ENCODE assay signal across 8 cellular contexts in the genomic region with DNA sequence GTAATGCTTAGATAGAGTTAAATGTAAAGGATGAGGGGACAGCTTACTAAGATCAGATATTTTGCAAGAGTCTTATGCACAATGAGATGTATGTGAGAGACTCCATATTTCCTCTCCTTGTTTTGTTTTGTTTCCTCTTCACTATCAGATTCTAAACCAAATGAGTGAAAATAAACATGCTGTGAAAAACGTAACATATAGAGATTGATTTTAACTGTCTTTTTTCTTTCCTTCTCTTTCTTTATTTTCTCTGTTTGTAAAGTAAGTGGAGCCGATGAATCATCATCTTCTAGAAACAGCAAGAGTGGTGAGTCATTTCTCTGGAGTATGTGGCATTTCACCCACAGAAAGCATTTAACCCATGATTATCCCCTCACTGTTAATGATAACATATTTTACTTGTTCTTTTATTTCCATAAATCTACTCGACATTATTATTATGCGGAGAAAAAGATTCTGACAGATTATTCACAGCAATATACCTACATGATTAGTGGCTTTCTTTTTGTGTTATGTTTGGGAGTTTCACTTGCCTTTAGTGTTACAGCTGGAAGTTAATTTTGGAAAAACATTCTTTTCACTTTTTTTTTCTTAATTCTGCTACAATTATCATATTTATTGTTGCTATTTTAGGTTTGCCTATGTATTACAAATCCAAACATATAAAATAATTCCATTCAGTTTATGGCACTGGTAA. TPM values are rescaled to one million over a fixed set of nuclear protein-coding genes. Genes with fewer than 3 reads are reported as not detected.
DNase-seq lines count a peak whose midpoint lies in the region; ATAC-seq and TF ChIP-seq lines count a peak whose summit lies in the region.

No MANE protein-coding gene starts in this region.

- peaks cover 3% of the 10 kb centered on the region for H3K9me3 Mint-ChIP-seq in natural killer cell treated with Interleukin-12 subunit alpha and Interleukin-12 subunit beta and Interleukin-15 and Interleukin-18, amount 100 ng/mL, for 72 hours
- no peaks in the 10 kb centered on the region for H3K9me3 Mint-ChIP-seq in progenitor cell of endocrine pancreas (ENCODE audit: low read depth)

- CTCF ChIA-PET in RWPE1 (lab: Yijun Ruan, JAX), result interaction anchor here (0.8 kb wide), 1 partner anchor 204 kb away, joined by 3 read pairs; no protein-coding TSS in a partner anchor

- peaks cover 4% of the 10 kb centered on the region for H3K36me3 Mint-ChIP-seq in natural killer cell treated with Interleukin-12 subunit alpha and Interleukin-12 subunit beta and Interleukin-15 and Interleukin-18, amount 100 ng/mL, for 72 hours
- H3K36me3 Mint-ChIP-seq in progenitor cell of endocrine pancreas (ENCODE audit: insufficient read depth), result no peaks in the 10 kb centered on the region

- TF ChIP-seq CTCF in RWPE1 (conservative IDR thresholded peaks at IDR 0.05; ENCODE audit: low read depth), result no peak
- no peak for TF ChIP-seq CTCF in dorsolateral prefrontal cortex (IDR thresholded peaks at IDR 0.05 in 54 of 56, conservative IDR thresholded peaks at IDR 0.05 in 2 of 56; ENCODE audit: low read depth in 1 of 56, partially characterized antibody in 56 of 56)
- no peak for TF ChIP-seq CTCF in progenitor cell of endocrine pancreas (IDR thresholded peaks at IDR 0.05; ENCODE audit: unreplicated experiment)

- no peaks in the 10 kb centered on the region for H3K27me3 ChIP-seq in dorsolateral prefrontal cortex

- peak overlapping the region; percentile 86 to 94 for H3K27ac Mint-ChIP-seq in natural killer cell treated with Interleukin-12 subunit alpha and Interleukin-12 subunit beta and Interleukin-15 and Interleukin-18, amount 100 ng/mL, for 72 hours
- no peak overlapping the region for H3K27ac Mint-ChIP-seq in progenitor cell of endocrine pancreas

- H3K27me3 Mint-ChIP-seq in natural killer cell treated with Interleukin-12 subunit alpha and Interleukin-12 subunit beta and Interleukin-15 and Interleukin-18, amount 100 ng/mL, for 72 hours, result no peaks in the 10 kb centered on the region
- H3K27me3 Mint-ChIP-seq in progenitor cell of endocrine pancreas, result peaks cover 80% of the 10 kb centered on the region

- POLR2A ChIA-PET in RWPE1 (lab: Yijun Ruan, JAX; ENCODE audit: low non-redundant PET), result no interaction called here

- intact Hi-C loops in dorsolateral prefrontal cortex (cut with DNase I), result no loop called here

- peaks cover 48 to 67% of the 10 kb centered on the region in 2 donors for H3K4me1 Mint-ChIP-seq in natural killer cell treated with Interleukin-12 subunit alpha and Interleukin-12 subunit beta and Interleukin-15 and Interleukin-18, amount 100 ng/mL, for 72 hours (ENCODE audit: low read depth in 2 of 2)
- peaks cover 7% of the 10 kb centered on the region for H3K4me1 Mint-ChIP-seq in progenitor cell of endocrine pancreas (ENCODE audit: low read depth)

- H3K4me3 ChIP-seq in dorsolateral prefrontal cortex, result peak overlapping the region in 3 of 59 donors; percentile 1 to 16 (median 2)

- peak overlapping the region; percentile 73 for H3K4me3 Mint-ChIP-seq in natural killer cell treated with Interleukin-12 subunit alpha and Interleukin-12 subunit beta and Interleukin-15 and Interleukin-18, amount 100 ng/mL, for 72 hours
- no peak overlapping the region for H3K4me3 Mint-ChIP-seq in progenitor cell of endocrine pancreas (ENCODE audit: low read depth)

- peak; percentile 76 for ATAC-seq in GM19023 (IDR thresholded peaks at IDR 0.05; ENCODE audit: unreplicated experiment)
- peak; percentile 65 for ATAC-seq in HG03103 (IDR thresholded peaks at IDR 0.05; ENCODE audit: low read depth, unreplicated experiment)
- ATAC-seq in natural killer cell treated with Interleukin-12 subunit alpha and Interleukin-12 subunit beta and Interleukin-15 and Interleukin-18, amount 100 ng/mL, for 72 hours, result peak; percentile 82 to 84

- H3K27ac ChIP-seq in RWPE1, result no peak overlapping the region
- peak overlapping the region in 41 of 59 donors; percentile 6 to 71 (median 29) for H3K27ac ChIP-seq in dorsolateral prefrontal cortex

- peak; percentile 85 for DNase-seq in CD1c-positive myeloid dendritic cell (ENCODE audit: extremely low spot score)
- DNase-seq in RWPE1 (ENCODE audit: low spot score), result peak; percentile 88
- DNase-seq in dorsolateral prefrontal cortex, result no peak
- DNase-seq in natural killer cell treated with Interleukin-12 subunit alpha and Interleukin-12 subunit beta and Interleukin-15 and Interleukin-18, amount 100 ng/mL, for 72 hours (ENCODE audit: low spot score), result no peak
- no peak for DNase-seq in progenitor cell of endocrine pancreas (ENCODE audit: low spot score, unreplicated experiment)
- no peak for DNase-seq in NCI-H1930 (lab: John Stamatoyannopoulos, UW)

RNA-seq across cellular contexts. Expression of gene ANXA1, which starts 2.1 kb away (rescaled TPM):
- total RNA-seq in dorsolateral prefrontal cortex (10 to 100 TPM in 111 of 120 experiments, 1 to 10 TPM in 9; 8.2 to 56.0 (median 17.2) TPM), progenitor cell of endocrine pancreas (1.1 and 3.1 TPM in 2 replicates)
- 10 to 100 TPM; 26.4 to 37.0 TPM for total RNA-seq in natural killer cell treated with Interleukin-12 subunit alpha and Interleukin-12 subunit beta and Interleukin-15 and Interleukin-18, amount 100 ng/mL, for 72 hours

Comparison
In these comparisons a context has a peak if more than half of its experiments do, and no peak if none do; other contexts are left out.
1. DNase-seq: peak in CD1c-positive myeloid dendritic cell (single experiment) and RWPE1 (single experiment); none in dorsolateral prefrontal cortex (0 of 10), natural killer cell treated with Interleukin-12 subunit alpha and Interleukin-12 subunit beta and Interleukin-15 and Interleukin-18, amount 100 ng/mL, for 72 hours (single experiment), progenitor cell of endocrine pancreas (single experiment) and NCI-H1930 (0 of 2).
2. Peak in every context shown above with its lines, with median percentiles within 50 percentile points of each other: ATAC-seq.